In genomic region chr20:41081276-41081814, GRCh38 we compare ENCODE assay signal across 14 cellular contexts. TPM values are rescaled to one million over a fixed set of nuclear protein-coding genes. Genes with fewer than 3 reads are reported as not detected.
DNase-seq lines count a peak whose midpoint lies in the region; ATAC-seq and TF ChIP-seq lines count a peak whose summit lies in the region.
"Had no signal": no experiment of that assay in that cellular context is flagged by ENCODE, and none has a peak within 500 bp of the region (broad histone marks: within the 10 kb centered on the region; RNA-seq: fewer than 3 reads in every experiment).

No MANE protein-coding gene starts in this region.

- H3K23ac ChIP-seq in IMR-90 (ENCODE audit: low read depth, low read length) = no peak overlapping the region

- no peak overlapping the region for H4K5ac ChIP-seq in IMR-90 (ENCODE audit: low read depth, low read length)

- H3K27me3 Mint-ChIP-seq in activated CD8-positive, alpha-beta memory T cell treated with anti-CD3 and anti-CD28 coated beads, Interleukin-2, amount 10 ng/mL, durations not matched to agents 7 days and 5 days = no peaks in the 10 kb centered on the region
- no peaks in the 10 kb centered on the region for H3K27me3 Mint-ChIP-seq in osteocyte (ENCODE audit: unreplicated experiment)

- H3K56ac ChIP-seq in IMR-90 (ENCODE audit: extremely low read depth, insufficient read depth, low read length) = no peak overlapping the region

- H3K27me3 ChIP-seq in IMR-90 (ENCODE audit: control insufficient read depth, insufficient read depth, low read length) (no peaks in the 10 kb centered on the region), brain microvascular endothelial cell (replicated peaks) (no peaks in the 10 kb centered on the region), A673 (replicated peaks; ENCODE audit: insufficient read depth, low read depth, low read length, poor library complexity) (no peaks in the 10 kb centered on the region)
- H3K27me3 ChIP-seq: dorsolateral prefrontal cortex, suprapubic skin had no signal

- no peak overlapping the region for H3K4ac ChIP-seq in IMR-90 (ENCODE audit: low read depth, low read length)

- H3K4me1 Mint-ChIP-seq in activated CD8-positive, alpha-beta memory T cell treated with anti-CD3 and anti-CD28 coated beads, Interleukin-2, amount 10 ng/mL, durations not matched to agents 7 days and 5 days = peaks cover 41% of the 10 kb centered on the region
- peaks cover 33% of the 10 kb centered on the region for H3K4me1 Mint-ChIP-seq in osteocyte (ENCODE audit: unreplicated experiment)

- H3K9me1 ChIP-seq in IMR-90 (ENCODE audit: insufficient read depth, low read length) = peaks cover 3% of the 10 kb centered on the region; the same call in 1 of the 2 replicates

- H3K4me1 ChIP-seq in IMR-90 (ENCODE audit: control insufficient read depth, insufficient read depth, low read length) = peaks cover 6% of the 10 kb centered on the region
- peaks cover 10% of the 10 kb centered on the region for H3K4me1 ChIP-seq in A673 (ENCODE audit: insufficient read depth, low read length, poor library complexity, severe bottlenecking)

- TF ChIP-seq CTCF in IMR-90 (conservative IDR thresholded peaks at IDR 0.05; ENCODE audit: low read depth, low read length) = no peak
- no peak for TF ChIP-seq CTCF in brain microvascular endothelial cell (IDR thresholded peaks at IDR 0.05; ENCODE audit: low read depth, low read length, missing control alignments)
- no peak for TF ChIP-seq CTCF in osteocyte (IDR thresholded peaks at IDR 0.05)
- TF ChIP-seq CTCF in A673 (conservative IDR thresholded peaks at IDR 0.05; ENCODE audit: low read depth, low read length) = no peak

- POLR2A ChIA-PET in IMR-90 (lab: Charles Lee; ENCODE audit: unreplicated experiment) = no interaction called here
- POLR2A ChIA-PET in A673 (lab: Charles Lee; ENCODE audit: low non-redundant PET) = no interaction called here

- no peak overlapping the region for H2BK20ac ChIP-seq in IMR-90 (ENCODE audit: low read depth, low read length)

- H4K20me1 ChIP-seq in IMR-90 (ENCODE audit: insufficient read depth, low read length) = peaks cover 18% of the 10 kb centered on the region; the same call in 1 of the 2 replicates

- ATAC-seq in activated CD8-positive, alpha-beta memory T cell treated with anti-CD3 and anti-CD28 coated beads, Interleukin-2, amount 10 ng/mL, durations not matched to agents 7 days and 5 days = peak; percentile 25
- ATAC-seq in IMR-90 (ENCODE audit: low read depth) = peak; percentile 73
- ATAC-seq in GM21360 (IDR thresholded peaks at IDR 0.05; ENCODE audit: unreplicated experiment) = no peak

- H3K27ac Mint-ChIP-seq in activated CD8-positive, alpha-beta memory T cell treated with anti-CD3 and anti-CD28 coated beads, Interleukin-2, amount 10 ng/mL, durations not matched to agents 7 days and 5 days = no peak overlapping the region
- H3K27ac Mint-ChIP-seq in osteocyte (ENCODE audit: unreplicated experiment) = peak overlapping the region; percentile 12

- H3K14ac ChIP-seq in IMR-90 (replicated peaks; ENCODE audit: low read depth, low read length) = no peak overlapping the region

- H4K8ac ChIP-seq in IMR-90 (ENCODE audit: low read depth in 2 of 2, low read length in 2 of 2) = no peak overlapping the region

- BruUV-seq in IMR-90 (replicated peaks; lab: Mats Ljungman, UMichigan) (no TSS peak), A673 (replicated peaks; lab: Mats Ljungman, UMichigan) (no TSS peak)

- intact Hi-C loops in IMR-90 (cut with micrococcal nuclease) = no loop called here
- intact Hi-C loops in A673 (cut with micrococcal nuclease; ENCODE audit: unreplicated experiment) = no loop called here

- in situ Hi-C loops in IMR-90 (cut with MboI; ENCODE audit: low sequenced_read_pairs) (no loop called here), brain microvascular endothelial cell (cut with HindIII; ENCODE audit: low pct_ligation_motif_present, low sequenced_read_pairs) (loop anchor here (25.0 kb wide), 1 partner anchor 94 kb away; no protein-coding TSS in a partner anchor)

- no peak overlapping the region for H3K4me2 ChIP-seq in IMR-90 (ENCODE audit: low read depth, low read length)

- H3K9ac ChIP-seq in IMR-90 (ENCODE audit: low read depth, low read length) = no peak overlapping the region

- H3K36me3 ChIP-seq in IMR-90 (ENCODE audit: control insufficient read depth, insufficient read depth, low read length) (peaks cover 36% of the 10 kb centered on the region), brain microvascular endothelial cell (replicated peaks) (peaks cover 50% of the 10 kb centered on the region), A673 (ENCODE audit: insufficient read depth, low read length, poor library complexity, severe bottlenecking) (peaks cover 81% of the 10 kb centered on the region)

- H2BK15ac ChIP-seq in IMR-90 (ENCODE audit: low read depth, low read length) = no peak overlapping the region

- no peak overlapping the region; the same call in 1 of the 2 replicates for H3K27ac ChIP-seq in IMR-90 (ENCODE audit: insufficient read depth, low read length)
- peak overlapping the region; percentile 2 for H3K27ac ChIP-seq in brain microvascular endothelial cell
- H3K27ac ChIP-seq in A673 (ENCODE audit: low read depth, low read length, poor library complexity, severe bottlenecking) = no peak overlapping the region
- H3K27ac ChIP-seq: suprapubic skin had no signal

- H3K4me3 Mint-ChIP-seq in activated CD8-positive, alpha-beta memory T cell treated with anti-CD3 and anti-CD28 coated beads, Interleukin-2, amount 10 ng/mL, durations not matched to agents 7 days and 5 days = no peak overlapping the region
- no peak overlapping the region for H3K4me3 Mint-ChIP-seq in osteocyte (ENCODE audit: unreplicated experiment)

- no peak overlapping the region for H4K91ac ChIP-seq in IMR-90 (ENCODE audit: insufficient read depth, low read depth, low read length)

- H2BK5ac ChIP-seq in IMR-90 (ENCODE audit: low read depth, low read length, poor library complexity, severe bottlenecking) = no peak overlapping the region

- no peak overlapping the region for H3K4me3 ChIP-seq in IMR-90 (ENCODE audit: insufficient read depth, low read depth, low read length)
- no peak overlapping the region for H3K4me3 ChIP-seq in brain microvascular endothelial cell (ENCODE audit: low read depth, low read length)
- H3K4me3 ChIP-seq in A673 (ENCODE audit: low read depth, low read length, poor library complexity, severe bottlenecking) = no peak overlapping the region
- H3K4me3 ChIP-seq: dorsolateral prefrontal cortex, lung, suprapubic skin had no signal

- H2BK120ac ChIP-seq in IMR-90 (ENCODE audit: low read depth, low read length) = no peak overlapping the region

- no peak for TF ChIP-seq POLR2A in IMR-90 (IDR thresholded peaks at IDR 0.05; ENCODE audit: low read depth, low read length)

- H2AFZ ChIP-seq in IMR-90 (replicated peaks; ENCODE audit: low read length, poor library complexity) = no peak overlapping the region

- peaks cover 38 to 46% of the 10 kb centered on the region in 2 experiments for H3K79me1 ChIP-seq in IMR-90 (ENCODE audit: low read depth in 1 of 2, low read length in 2 of 2)

- H2AK5ac ChIP-seq in IMR-90 (ENCODE audit: low read depth, low read length) = no peak overlapping the region

- H3K18ac ChIP-seq in IMR-90 (ENCODE audit: low read depth, low read length) = no peak overlapping the region

- TF ChIP-seq RAD21 in IMR-90 (IDR thresholded peaks at IDR 0.05; ENCODE audit: low read length) = no peak

- dilution Hi-C loops in IMR-90 (cut with HindIII; ENCODE audit: low sequenced_read_pairs, unreplicated experiment) = no loop called here

- CTCF ChIA-PET in activated CD8-positive, alpha-beta memory T cell treated with anti-CD3 and anti-CD28 coated beads, Interleukin-2, amount 10 ng/mL, durations not matched to agents 7 days and 5 days (lab: Charles Lee) = interaction anchor here (0.8 to 12.0 kb wide), 5 partner anchors 14 to 92 kb away, joined by 3 to 121 read pairs (median 4); no protein-coding TSS in a partner anchor
- CTCF ChIA-PET in IMR-90 (lab: Yijun Ruan, JAX) = interaction anchor here (0.5 to 4.5 kb wide), 3 partner anchors 17 to 89 kb away, joined by 4 to 26 read pairs (median 4); no protein-coding TSS in a partner anchor
- CTCF ChIA-PET in A673 (lab: Charles Lee) = interaction anchor here (1.1 kb wide), 1 partner anchor 98 kb away, joined by 3 read pairs; no protein-coding TSS in a partner anchor

- H3K9me3 Mint-ChIP-seq in activated CD8-positive, alpha-beta memory T cell treated with anti-CD3 and anti-CD28 coated beads, Interleukin-2, amount 10 ng/mL, durations not matched to agents 7 days and 5 days (ENCODE audit: low read depth) = no peaks in the 10 kb centered on the region
- no peaks in the 10 kb centered on the region for H3K9me3 Mint-ChIP-seq in osteocyte (ENCODE audit: unreplicated experiment)

- H3K9me3 ChIP-seq in IMR-90 (ENCODE audit: control insufficient read depth, insufficient read depth, low read length) (no peaks in the 10 kb centered on the region), A673 (ENCODE audit: low read depth, low read length, poor library complexity, severe bottlenecking) (no peaks in the 10 kb centered on the region)
- H3K9me3 ChIP-seq: suprapubic skin had no signal

- peaks cover 55% of the 10 kb centered on the region for H3K36me3 Mint-ChIP-seq in activated CD8-positive, alpha-beta memory T cell treated with anti-CD3 and anti-CD28 coated beads, Interleukin-2, amount 10 ng/mL, durations not matched to agents 7 days and 5 days
- peaks cover 57% of the 10 kb centered on the region for H3K36me3 Mint-ChIP-seq in osteocyte (ENCODE audit: unreplicated experiment)

- no peak for DNase-seq in activated CD8-positive, alpha-beta memory T cell treated with anti-CD3 and anti-CD28 coated beads, Interleukin-2, amount 10 ng/mL, durations not matched to agents 7 days and 5 days
- no peak for DNase-seq in activated CD8-positive, alpha-beta memory T cell treated with anti-CD3 and anti-CD28 coated beads, Interleukin-2, amount 50 U/mL, for 4 hours
- DNase-seq in IMR-90 (peak; percentile 82), brain microvascular endothelial cell (peak; percentile 36), osteocyte (ENCODE audit: extremely low spot score, unreplicated experiment) (no peak), NCI-H1048 (lab: John Stamatoyannopoulos, UW) (no peak), A673 (ENCODE audit: low spot score) (no peak)
- DNase-seq: anterior cingulate cortex, dorsolateral prefrontal cortex, NCI-H1092, nucleus accumbens had no signal

- H2AK9ac ChIP-seq in IMR-90 (replicated peaks; ENCODE audit: low read depth, low read length, poor library complexity) = no peak overlapping the region

RNA-seq across cellular contexts. Expression of gene TOP1, which starts 52.7 kb away (rescaled TPM):
- total RNA-seq in activated CD8-positive, alpha-beta memory T cell treated with anti-CD3 and anti-CD28 coated beads, Interleukin-2, amount 10 ng/mL, durations not matched to agents 7 days and 5 days = 10 to 100 TPM; 73.1 to 89.0 TPM
- total RNA-seq in IMR-90 (2012; rRNA removed) (14.0 and 20.8 TPM in 2 replicates), osteocyte (50.2 and 51.1 TPM in 2 replicates), A673 (2021) (108 and 125 TPM in 2 replicates)
- polyA plus RNA-seq in IMR-90 (2012; rRNA removed) = 14.7 and 21.5 TPM in 2 replicates
- polyA plus RNA-seq in IMR-90 (2012; cell fraction: cytosol; rRNA removed) = 3.9 and 6.4 TPM in 2 replicates
- polyA plus RNA-seq in IMR-90 (2012; cell fraction: nucleus; rRNA removed; ENCODE audit: low replicate concordance) = 3.2 and 18.6 TPM in 2 replicates

RNA-seq across cellular contexts. Expression of gene PLCG1, which starts 56.0 kb away (rescaled TPM):
- 100 to 1,000 TPM; 201 to 337 TPM for total RNA-seq in activated CD8-positive, alpha-beta memory T cell treated with anti-CD3 and anti-CD28 coated beads, Interleukin-2, amount 10 ng/mL, durations not matched to agents 7 days and 5 days
- 54.7 and 59.1 TPM in 2 replicates for total RNA-seq in IMR-90 (2012; rRNA removed)
- 69.1 and 74.2 TPM in 2 replicates for polyA plus RNA-seq in IMR-90 (2012; rRNA removed)
- 22.5 and 32.9 TPM in 2 replicates for polyA plus RNA-seq in IMR-90 (2012; cell fraction: cytosol; rRNA removed)
- polyA plus RNA-seq in IMR-90 (2012; cell fraction: nucleus; rRNA removed; ENCODE audit: low replicate concordance) = 442 and 448 TPM in 2 replicates
- total RNA-seq in osteocyte = 173 and 179 TPM in 2 replicates
- total RNA-seq in A673 (2021) = 146 and 174 TPM in 2 replicates

Comparison
In these comparisons a context has a peak if more than half of its experiments do, and no peak if none do; other contexts are left out.
1. DNase-seq: peak in IMR-90 (single experiment) and brain microvascular endothelial cell (single experiment); none in activated CD8-positive, alpha-beta memory T cell treated with anti-CD3 and anti-CD28 coated beads, Interleukin-2, amount 10 ng/mL, durations not matched to agents 7 days and 5 days (single experiment), activated CD8-positive, alpha-beta memory T cell treated with anti-CD3 and anti-CD28 coated beads, Interleukin-2, amount 50 U/mL, for 4 hours (single experiment), osteocyte (single experiment), NCI-H1048 (single experiment) and A673 (single experiment).